10 cellular contexts compared by ENCODE assay signal in the genomic region with DNA sequence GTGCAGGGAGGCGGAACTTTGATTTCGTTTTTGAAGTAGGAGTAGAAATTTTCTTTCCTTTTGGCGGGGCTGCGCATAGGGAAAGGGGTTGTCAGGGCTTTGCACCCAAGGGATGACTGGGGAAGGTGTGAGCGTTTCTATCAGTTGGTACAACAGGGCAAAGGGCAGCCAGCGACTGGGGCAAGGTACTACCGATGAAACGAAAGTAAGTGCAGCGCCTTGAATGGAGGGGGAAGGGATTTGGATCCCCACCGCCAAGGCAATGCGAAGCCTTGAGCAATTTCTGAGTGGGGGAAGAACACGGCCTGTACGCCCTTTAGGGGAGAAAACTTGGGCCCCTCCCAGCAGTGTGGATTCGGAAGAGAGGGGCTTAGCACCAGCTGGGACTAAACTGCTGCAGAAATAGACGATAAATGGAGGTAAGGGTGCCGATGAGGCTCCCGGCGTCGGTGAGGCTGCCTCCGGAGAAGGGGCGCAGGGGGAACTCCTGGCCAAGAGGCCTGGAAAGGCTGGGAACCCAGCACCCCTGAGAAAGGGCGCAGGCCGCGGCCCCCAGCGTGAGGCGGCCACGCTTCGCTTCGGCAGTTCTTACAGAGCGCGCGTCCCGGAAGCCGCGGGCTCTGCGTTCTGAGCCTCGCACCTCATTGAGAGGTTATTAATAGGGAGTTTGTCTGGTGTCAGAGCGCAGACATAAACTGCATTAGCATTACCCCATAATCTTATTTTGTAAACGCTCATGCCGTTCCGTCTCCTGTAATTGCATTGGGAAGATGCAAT. TPM values are rescaled to one million over a fixed set of nuclear protein-coding genes. Genes with fewer than 3 reads are reported as not detected.
DNase-seq lines count a peak whose midpoint lies in the region; ATAC-seq, FAIRE-seq and TF ChIP-seq lines count a peak whose summit lies in the region.
"Had no signal": no experiment of that assay in that cellular context is flagged by ENCODE, and none has a peak within 500 bp of the region (broad histone marks: within the 10 kb centered on the region; RNA-seq: fewer than 3 reads in every experiment).

No MANE protein-coding gene starts in this region.

- no peak for TF ChIP-seq POLR2A in ovary (IDR thresholded peaks at IDR 0.05)

- H3K4me3 ChIP-seq in epithelial cell of proximal tubule (ENCODE audit: low read depth, low read length) (peak overlapping the region; percentile 60), ovary (peak overlapping the region; percentile 39)

- H3K9me3 ChIP-seq in T-helper 17 cell (ENCODE audit: control insufficient read depth, low read length, poor library complexity, severe bottlenecking) (no peaks in the 10 kb centered on the region), ovary (no peaks in the 10 kb centered on the region)

- TF ChIP-seq EP300 in ovary (IDR thresholded peaks at IDR 0.05) = no peak

- DNase-seq in GM18507 (ENCODE audit: extremely low spot score, insufficient read length, low read depth) = peak; percentile 32
- DNase-seq in T-helper 17 cell = no peak
- DNase-seq in epithelial cell of proximal tubule (ENCODE audit: low read depth) = no peak
- DNase-seq in ovary = no peak
- DNase-seq in NCI-H2029 (lab: John Stamatoyannopoulos, UW) = no peak
- no peak for DNase-seq in HUDEP-2 (lab: John Stamatoyannopoulos, UW; ENCODE audit: unreplicated experiment in 76 of 76)
- no peak for DNase-seq in inferior parietal cortex (ENCODE audit: extremely low spot score)

- peak; percentile 60 for FAIRE-seq in GM18507 (lab: Jason Lieb, UNC)

- no peaks in the 10 kb centered on the region for H3K36me3 ChIP-seq in ovary

- WGBS in ovary, 3 donors = 10 to 12% (median 11%) methylated on average over 41 of the region's 41 CpGs

- no peak overlapping the region for H3K27ac ChIP-seq in ovary

- intact Hi-C loops in ovary (cut with DNase I) = no loop called here

- H3K27me3 ChIP-seq in ovary = peaks cover 2% of the 10 kb centered on the region

- ATAC-seq in T-helper 17 cell = peak; percentile 87
- no peak for ATAC-seq in HG03565 (IDR thresholded peaks at IDR 0.05; ENCODE audit: unreplicated experiment)

- peaks cover 9% of the 10 kb centered on the region for H3K4me1 ChIP-seq in ovary (ENCODE audit: insufficient read depth)

- H3K4me3 Mint-ChIP-seq in T-helper 17 cell = peak overlapping the region; percentile 99

- TF ChIP-seq CTCF in epithelial cell of proximal tubule (conservative IDR thresholded peaks at IDR 0.05; ENCODE audit: low read depth, low read length) (no peak), ovary (IDR thresholded peaks at IDR 0.05) (no peak)

- H3K27ac Mint-ChIP-seq in T-helper 17 cell = peak overlapping the region; percentile 91

- H3K36me3 Mint-ChIP-seq in T-helper 17 cell (ENCODE audit: low read depth) = peaks cover 7% of the 10 kb centered on the region

- H3K27me3 Mint-ChIP-seq in T-helper 17 cell = peaks cover 69% of the 10 kb centered on the region

- peaks cover 21% of the 10 kb centered on the region for H3K4me1 Mint-ChIP-seq in T-helper 17 cell

RNA-seq across cellular contexts. Expression of a gene that starts 10.0 kb away (rescaled TPM):
- total RNA-seq in T-helper 17 cell (not detected), epithelial cell of proximal tubule (not detected in 2 replicates), ovary (not detected)
- not detected for polyA plus RNA-seq in ovary
- total RNA-seq: LHCN-M2, myocyte had no signal

RNA-seq across cellular contexts. Expression of a gene that starts 59.3 kb away (rescaled TPM):
- total RNA-seq in T-helper 17 cell = not detected
- total RNA-seq in epithelial cell of proximal tubule = 2.9 and 4.5 TPM in 2 replicates
- total RNA-seq in ovary = 1 to 10 TPM in 2 of 7 donors, under 1 TPM in 3, not detected in 2; 0.57 to 1.4 (median 0.94) TPM
- polyA plus RNA-seq in ovary = 1 to 10 TPM in 1 of 2 donors, under 1 TPM in 1; 0.46 to 1.9 TPM
